ENCODE assay signal across 8 cellular contexts in genomic region chr9:95005276-95006141, GRCh38.
DNase-seq lines count a peak whose midpoint lies in the region; ATAC-seq and TF ChIP-seq lines count a peak whose summit lies in the region.

No MANE protein-coding gene starts in this region.

- peaks cover 46% of the 10 kb centered on the region for H3K36me3 ChIP-seq in BE2C

- TF ChIP-seq CTCF in BE2C (IDR thresholded peaks at IDR 0.05; ENCODE audit: low read depth, low read length), result no peak

- H3K4me3 Mint-ChIP-seq in T-helper 17 cell, result peak overlapping the region; percentile 74

- no peak for TF ChIP-seq POLR2A in erythroblast (IDR thresholded peaks at IDR 0.05; ENCODE audit: low read length)

- no peaks in the 10 kb centered on the region for H3K27me3 ChIP-seq in BE2C

- no peak overlapping the region for H3K27ac Mint-ChIP-seq in T-helper 17 cell

- ATAC-seq in GM21528 (IDR thresholded peaks at IDR 0.05; ENCODE audit: low FRiP score, unreplicated experiment) (peak; percentile 46), T-helper 17 cell (no peak), GM21576 (IDR thresholded peaks at IDR 0.05; ENCODE audit: unreplicated experiment) (no peak)

- no peaks in the 10 kb centered on the region for H3K4me1 Mint-ChIP-seq in T-helper 17 cell

- peaks cover 6% of the 10 kb centered on the region for H3K36me3 Mint-ChIP-seq in T-helper 17 cell (ENCODE audit: low read depth)

- H3K4me1 ChIP-seq in BE2C, result peaks cover 27% of the 10 kb centered on the region

- H3K4me3 ChIP-seq in BE2C (ENCODE audit: low read depth, low read length), result peak overlapping the region; percentile 91
- peak overlapping the region; percentile 83 for H3K4me3 ChIP-seq in skeletal muscle cell (ENCODE audit: low read depth, low read length)

- DNase-seq in BE2C, result no peak
- no peak for DNase-seq in T-helper 17 cell
- peak; percentile 42 for DNase-seq in glomerular visceral epithelial cell (ENCODE audit: extremely low spot score)
- no peak for DNase-seq in skeletal muscle cell (ENCODE audit: low read depth)
- no peak for DNase-seq in erythroblast (lab: John Stamatoyannopoulos, UW)
- no peak for DNase-seq in SIG-M5 (lab: John Stamatoyannopoulos, UW)

- H3K9me3 ChIP-seq in BE2C, result no peaks in the 10 kb centered on the region
- H3K9me3 ChIP-seq in T-helper 17 cell (ENCODE audit: control insufficient read depth, low read length, poor library complexity, severe bottlenecking), result no peaks in the 10 kb centered on the region

- peaks cover 18% of the 10 kb centered on the region for H3K27me3 Mint-ChIP-seq in T-helper 17 cell
